19 cellular contexts compared by ENCODE assay signal in genomic region chr10:44697096-44697495, GRCh38.
A peak's percentile ranks its signal among the peaks of the same experiment; 100 is the strongest.
DNase-seq lines count a peak whose midpoint lies in the region; ATAC-seq, FAIRE-seq and TF ChIP-seq lines count a peak whose summit lies in the region.
"Had no signal": no experiment of that assay in that cellular context is flagged by ENCODE, and none has a peak within 500 bp of the region (broad histone marks: within the 10 kb centered on the region; RNA-seq: fewer than 3 reads in every experiment).

No MANE protein-coding gene starts in this region.

- ATAC-seq in foreskin keratinocyte, result no peak

- no peak overlapping the region for H2BK120ac ChIP-seq in H1 (replicated peaks; ENCODE audit: low read depth, low read length)

- H3K4me2 ChIP-seq in H1 (ENCODE audit: insufficient read depth in 1 of 2, low read depth in 2 of 2, low read length in 2 of 2), result no peak overlapping the region

- no peak overlapping the region for H3K4ac ChIP-seq in H1 (replicated peaks; ENCODE audit: insufficient read length, low read depth, low read length)

- no peak overlapping the region for H2BK20ac ChIP-seq in H1 (ENCODE audit: low read length)

- no peak overlapping the region for H4K5ac ChIP-seq in H1 (ENCODE audit: insufficient read length, low read depth, low read length)

- CTCF ChIA-PET in H1 (lab: Charles Lee; ENCODE audit: partially characterized antibody), result interaction anchor here (1.0 to 2.1 kb wide), 5 partner anchors 11 to 161 kb away, joined by 3 to 5 read pairs (median 4); no protein-coding TSS in a partner anchor

- TF ChIP-seq POLR2A in H1 (IDR thresholded peaks at IDR 0.05; ENCODE audit: control extremely low read depth in 1 of 2, low read depth in 2 of 2, low read length in 2 of 2), result no peak
- no peak for TF ChIP-seq POLR2A in stomach (IDR thresholded peaks at IDR 0.05)

- no peak overlapping the region for H4K91ac ChIP-seq in H1 (replicated peaks; ENCODE audit: insufficient read length, low read length)

- no peak overlapping the region for H2AK5ac ChIP-seq in H1 (ENCODE audit: low read depth, low read length)

- no peak overlapping the region for H3K56ac ChIP-seq in H1 (replicated peaks; ENCODE audit: insufficient read length, low read depth, low read length)

- H2BK5ac ChIP-seq in H1 (ENCODE audit: low read depth, low read length), result no peak overlapping the region

- H3K27ac ChIP-seq in H1 (ENCODE audit: low read depth, low read length), result no peak overlapping the region
- H3K27ac ChIP-seq in stomach, result peak overlapping the region in 3 of 5 donors; percentile 29 to 50 (median 32)
- H3K27ac ChIP-seq in foreskin keratinocyte, result no peak overlapping the region
- H3K27ac ChIP-seq: WERI-Rb-1 had no signal

- H3K4me1 ChIP-seq in H1 (replicated peaks in 1 of 4; ENCODE audit: control insufficient read depth in 3 of 4, insufficient read depth in 4 of 4, low read length in 3 of 4) (no peaks in the 10 kb centered on the region), stomach (no peaks in the 10 kb centered on the region), foreskin keratinocyte (no peaks in the 10 kb centered on the region)
- H3K4me1 ChIP-seq: testis had no signal

- no peak overlapping the region for H4K8ac ChIP-seq in H1 (ENCODE audit: extremely low read depth, insufficient read depth, low read length)

- H3K14ac ChIP-seq in H1 (ENCODE audit: insufficient read length), result no peak overlapping the region

- no peaks in the 10 kb centered on the region; the same call in 1 of the 2 replicates for H3K23me2 ChIP-seq in H1 (ENCODE audit: low read depth, low read length)

- TF ChIP-seq EP300 in H1 (IDR thresholded peaks at IDR 0.05; ENCODE audit: borderline replicate concordance in 1 of 2, low read depth in 2 of 2, low read length in 2 of 2) (no peak), stomach (IDR thresholded peaks at IDR 0.05) (no peak)

- H3K79me2 ChIP-seq in H1 (ENCODE audit: control insufficient read depth in 1 of 2, insufficient read depth in 2 of 2, low read length in 2 of 2), result no peaks in the 10 kb centered on the region

- no peak overlapping the region for H3K18ac ChIP-seq in H1 (ENCODE audit: extremely low read depth, low read length)

- H3K4me3 ChIP-seq in H1 (ENCODE audit: extremely low read depth in 1 of 4, insufficient read depth in 2 of 4, low read depth in 3 of 4, low read length in 4 of 4) (no peak overlapping the region), stomach (no peak overlapping the region)
- H3K4me3 ChIP-seq: testis had no signal

- no peak overlapping the region for H3K23ac ChIP-seq in H1 (ENCODE audit: insufficient read length)

- no peak for FAIRE-seq in H1 (lab: Jason Lieb, UNC)
- FAIRE-seq: HTR-8/SVneo had no signal

- H4K20me1 ChIP-seq in H1 (replicated peaks in 1 of 2; ENCODE audit: control insufficient read depth in 1 of 2, insufficient read depth in 2 of 2, low read length in 2 of 2), result no peaks in the 10 kb centered on the region

- H3K9me3 ChIP-seq in H1 (ENCODE audit: insufficient read depth in 2 of 2, low read depth in 1 of 2, low read length in 1 of 2) (0 out of 4 replicates have a peak, but pooled peaks cover 0 to 3% of the 10 kb centered on the region in 2 experiments), stomach (peaks cover 0 to 17% (median 8%) of the 10 kb centered on the region in 4 donors)
- H3K9me3 ChIP-seq: testis had no signal

- H3K9ac ChIP-seq in H1 (replicated peaks in 1 of 4; ENCODE audit: extremely low read depth in 1 of 4, low read depth in 3 of 4, low read length in 3 of 4), result no peak overlapping the region

- H3K27me3 ChIP-seq in H1 (replicated peaks in 1 of 4; ENCODE audit: control insufficient read depth in 3 of 4, extremely low read depth in 1 of 4, insufficient read depth in 3 of 4, low read length in 3 of 4), result no peaks in the 10 kb centered on the region
- H3K27me3 ChIP-seq in stomach, result no peaks in the 10 kb centered on the region
- H3K27me3 ChIP-seq in foreskin keratinocyte, result no peaks in the 10 kb centered on the region
- H3K27me3 ChIP-seq: testis had no signal

- H2AFZ ChIP-seq in H1 (ENCODE audit: low read length), result peak overlapping the region; percentile 84

- POLR2A ChIA-PET in H1 (lab: Charles Lee; ENCODE audit: partially characterized antibody), result no interaction called here

- DNase-seq in M059J (ENCODE audit: low read depth) (peak; percentile 49), H1 (ENCODE audit: low read depth in 1 of 2, low spot score in 2 of 2) (no peak), left kidney (ENCODE audit: low read depth, low spot score) (peak; percentile 41), stomach (no peak), GM19240 (ENCODE audit: insufficient read length, low spot score) (no peak), NCI-H2171 (lab: John Stamatoyannopoulos, UW) (no peak), foreskin keratinocyte (no peak)
- DNase-seq: activated CD4-positive, alpha-beta T cell treated with anti-CD3 and anti-CD28 coated beads, Interleukin-2, amount 50 U/mL, for 4 hours; activated T-cell treated with anti-CD3 and anti-CD28 coated beads for 4 hours; AML-193; amygdala; GOT3; left cardiac atrium; NCI-H1417; NCI-H526 treated with DMSO at 0.1 percent for 48 hours; SHP77; WERI-Rb-1 had no signal

- TF ChIP-seq CTCF in H1 (IDR thresholded peaks at IDR 0.05; ENCODE audit: control extremely low read depth in 1 of 3, insufficient read depth in 1 of 3, low read depth in 1 of 3, low read length in 3 of 3), result no peak
- no peak for TF ChIP-seq CTCF in stomach (IDR thresholded peaks at IDR 0.05)
- no peak for TF ChIP-seq CTCF in foreskin keratinocyte (conservative IDR thresholded peaks at IDR 0.05)

- no peaks in the 10 kb centered on the region for H3K36me3 ChIP-seq in H1 (ENCODE audit: control insufficient read depth in 2 of 4, insufficient read depth in 4 of 4, low read length in 3 of 4)
- H3K36me3 ChIP-seq in stomach, result no peaks in the 10 kb centered on the region
- H3K36me3 ChIP-seq: WERI-Rb-1 had no signal

- 47% methylated on average over 1 of the region's 1 CpG; no CpG with 5 or more reads in 1 of the 2 experiments for WGBS in H1 (ENCODE audit: extremely low coverage in 1 of 2, insufficient coverage in 1 of 2, insufficient read length in 1 of 2, insufficient replicate concordance in 2 of 2, low coverage in 1 of 2, low lambda C conversion rate in 2 of 2, missing lambda C conversion rate in 1 of 2), 2 experiments
- WGBS in stomach, 5 donors, result 6 to 29% (median 11%) methylated on average over 1 of the region's 1 CpG

- no peak overlapping the region for H2BK15ac ChIP-seq in H1 (ENCODE audit: low read length)

- H3K79me1 ChIP-seq in H1 (ENCODE audit: low read depth, low read length), result no peaks in the 10 kb centered on the region

- intact Hi-C loops in stomach (cut with DNase I; ENCODE audit: low total_unique reads), result no loop called here

- H2BK12ac ChIP-seq in H1 (ENCODE audit: low read depth, low read length), result no peak overlapping the region

- no peak for TF ChIP-seq RAD21 in H1 (IDR thresholded peaks at IDR 0.05 in 1 of 2, conservative IDR thresholded peaks at IDR 0.05 in 1 of 2; ENCODE audit: low read depth in 2 of 2, low read length in 2 of 2)

TF ChIP-seq in H1, 55 proteins besides CTCF, POLR2A, EP300 and RAD21 (continues in another document):
- TF ChIP-seq ASH2L (IDR thresholded peaks at IDR 0.05; ENCODE audit: low read length), result no peak

Comparison
In these comparisons a context has a peak if more than half of its experiments do, and no peak if none do; other contexts are left out.
1. DNase-seq: peak in M059J (single experiment) and left kidney (single experiment); none in H1 (0 of 2), stomach (single experiment), GM19240 (single experiment), NCI-H2171 (single experiment) and foreskin keratinocyte (0 of 2).
2. H3K27ac ChIP-seq: peak in stomach (3 of 5); none in H1 (single experiment) and foreskin keratinocyte (single experiment).